ENCODE assay signal across 24 cellular contexts in the genomic region with DNA sequence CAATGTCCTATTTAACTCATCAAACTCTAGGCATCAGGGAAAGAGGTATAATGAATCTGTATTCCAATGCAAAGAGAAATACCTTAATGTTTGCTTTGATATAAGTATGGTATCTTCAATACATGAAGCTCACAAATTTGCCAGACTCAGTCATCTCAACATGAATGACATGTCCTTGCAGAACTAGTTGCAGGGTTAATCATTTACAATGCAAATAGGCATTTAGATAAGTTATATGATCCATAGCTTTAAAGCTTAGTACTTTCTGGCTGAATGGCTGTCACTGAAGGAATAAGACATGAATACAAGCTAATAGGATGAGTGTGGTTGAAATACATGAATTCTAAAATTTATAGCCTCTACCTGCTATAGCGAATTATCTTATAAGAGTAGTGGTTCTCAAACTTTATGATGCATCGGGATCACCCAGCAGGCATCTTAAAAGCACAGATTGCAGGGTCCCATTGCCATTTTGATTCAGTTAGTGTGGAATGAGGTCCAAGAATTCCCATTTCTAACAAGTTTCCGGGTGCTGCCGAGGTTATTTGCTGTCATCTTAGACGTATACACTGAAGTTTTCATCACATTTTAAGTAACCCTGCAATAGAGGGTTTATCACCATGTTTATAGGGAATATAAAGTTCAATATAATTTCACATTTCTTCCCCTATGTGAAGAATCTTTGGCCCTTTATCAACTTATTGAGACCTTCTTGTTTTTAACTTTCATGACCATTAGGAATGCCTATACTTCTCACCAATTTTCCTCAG.
"Had no signal": no experiment of that assay in that cellular context is flagged by ENCODE, and none has a peak within 500 bp of the region (broad histone marks: within the 10 kb centered on the region; RNA-seq: fewer than 3 reads in every experiment).

No MANE protein-coding gene starts in this region.

- H3K36me3 Mint-ChIP-seq: natural killer cell had no signal

- H3K9me3 Mint-ChIP-seq: type B pancreatic cell had no signal

- H3K27ac ChIP-seq: epithelial cell of prostate, gastrocnemius medialis, heart left ventricle, lower lobe of right lung, neural progenitor cell, psoas muscle, sigmoid colon, suprapubic skin had no signal

- H3K27ac Mint-ChIP-seq: endodermal cell; natural killer cell; neural progenitor cell; stimulated activated naive CD8-positive, alpha-beta T cell treated with anti-CD3 and anti-CD28 coated beads, Interleukin-15, amount 100 ng/mL, for 72 hours; type B pancreatic cell had no signal

- H3K4me1 Mint-ChIP-seq: natural killer cell; stimulated activated naive CD8-positive, alpha-beta T cell treated with anti-CD3 and anti-CD28 coated beads, Interleukin-15, amount 100 ng/mL, for 72 hours had no signal

- H3K36me3 ChIP-seq: gastrocnemius medialis, heart left ventricle, lower lobe of right lung, neural progenitor cell, sigmoid colon, suprapubic skin had no signal

- H3K27me3 Mint-ChIP-seq: stimulated activated naive CD8-positive, alpha-beta T cell treated with anti-CD3 and anti-CD28 coated beads, Interleukin-15, amount 100 ng/mL, for 72 hours; type B pancreatic cell had no signal

- H3K4me3 Mint-ChIP-seq: endodermal cell; natural killer cell; neural progenitor cell; stimulated activated naive CD8-positive, alpha-beta T cell treated with anti-CD3 and anti-CD28 coated beads, Interleukin-15, amount 100 ng/mL, for 72 hours; type B pancreatic cell had no signal

- ATAC-seq: esophagus mucosa; gastrocnemius medialis; heart left ventricle; left ventricle myocardium superior; lower lobe of right lung; natural killer cell; psoas muscle; right cardiac atrium; stimulated activated naive CD8-positive, alpha-beta T cell treated with anti-CD3 and anti-CD28 coated beads, Interleukin-15, amount 100 ng/mL, for 72 hours had no signal

- H3K9me3 ChIP-seq: gastrocnemius medialis, lower lobe of right lung, psoas muscle, sigmoid colon, suprapubic skin had no signal

- DNase-seq: caudate nucleus; cerebellar nuclear complex; effector CD8-positive, alpha-beta T cell; endodermal cell; foreskin fibroblast; gastrocnemius medialis; heart left ventricle; hippocampal formation; left ventricle myocardium superior; lower lobe of right lung; natural killer cell; posterior cingulate gyrus; psoas muscle; right cardiac atrium; sigmoid colon; stimulated activated CD4-positive, alpha-beta T cell treated with anti-CD3 and anti-CD28 coated beads, Interleukin-15, amount 100 ng/mL, for 24 hours; stimulated activated CD4-positive, alpha-beta T cell treated with anti-CD3 and anti-CD28 coated beads, Interleukin-2, amount 100 ng/mL, for 48 hours; stimulated activated naive CD4-positive, alpha-beta T cell; stimulated activated naive CD8-positive, alpha-beta T cell treated with anti-CD3 and anti-CD28 coated beads, Interleukin-15, amount 100 ng/mL, for 72 hours had no signal

- H3K4me3 ChIP-seq: gastrocnemius medialis, heart left ventricle, lower lobe of right lung, neural progenitor cell, psoas muscle, sigmoid colon, suprapubic skin had no signal

- H3K4me2 ChIP-seq: neural progenitor cell had no signal

- H3K4me1 ChIP-seq: lower lobe of right lung, neural progenitor cell, psoas muscle, suprapubic skin had no signal

- H3K27me3 ChIP-seq: gastrocnemius medialis, heart left ventricle, neural progenitor cell, sigmoid colon, suprapubic skin had no signal
